ENCODE assay signal across 1 cellular context in the genomic region with DNA sequence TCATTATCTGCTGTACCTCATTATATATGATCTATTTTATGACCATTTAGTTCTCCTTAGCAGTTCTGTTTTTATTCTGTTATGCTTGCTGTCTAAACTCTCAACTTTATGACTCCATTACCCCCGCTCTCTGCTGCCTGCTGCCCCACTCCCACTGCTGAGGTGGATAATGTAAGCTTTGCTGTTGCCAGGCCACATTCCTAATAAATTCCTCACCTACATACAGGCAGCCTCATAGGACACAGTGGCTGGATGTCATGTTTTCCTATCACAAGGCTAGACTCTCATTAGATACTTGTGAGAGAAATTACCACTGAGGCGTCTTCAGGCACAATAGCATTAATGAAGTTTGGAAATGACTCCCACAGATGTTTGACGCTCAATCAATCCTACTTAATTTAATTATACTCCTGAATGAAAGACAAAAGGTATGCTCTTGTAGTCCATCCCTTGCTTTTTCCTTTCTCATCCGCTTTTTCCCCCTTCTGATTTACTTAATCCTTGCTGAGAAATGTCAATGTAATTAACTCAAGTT.
TF ChIP-seq lines count a peak whose summit lies in the region.

No MANE protein-coding gene starts in this region.

TF ChIP-seq in SK-N-SH, 30 proteins besides CTCF, POLR2A, EP300 and RAD21 (continued from another document):
- no peak for TF ChIP-seq JUND (IDR thresholded peaks at IDR 0.05)
TF ChIP-seq in SK-N-SH: peak in this region for 0.
